ENCODE assay signal across 7 cellular contexts in the genomic region with DNA sequence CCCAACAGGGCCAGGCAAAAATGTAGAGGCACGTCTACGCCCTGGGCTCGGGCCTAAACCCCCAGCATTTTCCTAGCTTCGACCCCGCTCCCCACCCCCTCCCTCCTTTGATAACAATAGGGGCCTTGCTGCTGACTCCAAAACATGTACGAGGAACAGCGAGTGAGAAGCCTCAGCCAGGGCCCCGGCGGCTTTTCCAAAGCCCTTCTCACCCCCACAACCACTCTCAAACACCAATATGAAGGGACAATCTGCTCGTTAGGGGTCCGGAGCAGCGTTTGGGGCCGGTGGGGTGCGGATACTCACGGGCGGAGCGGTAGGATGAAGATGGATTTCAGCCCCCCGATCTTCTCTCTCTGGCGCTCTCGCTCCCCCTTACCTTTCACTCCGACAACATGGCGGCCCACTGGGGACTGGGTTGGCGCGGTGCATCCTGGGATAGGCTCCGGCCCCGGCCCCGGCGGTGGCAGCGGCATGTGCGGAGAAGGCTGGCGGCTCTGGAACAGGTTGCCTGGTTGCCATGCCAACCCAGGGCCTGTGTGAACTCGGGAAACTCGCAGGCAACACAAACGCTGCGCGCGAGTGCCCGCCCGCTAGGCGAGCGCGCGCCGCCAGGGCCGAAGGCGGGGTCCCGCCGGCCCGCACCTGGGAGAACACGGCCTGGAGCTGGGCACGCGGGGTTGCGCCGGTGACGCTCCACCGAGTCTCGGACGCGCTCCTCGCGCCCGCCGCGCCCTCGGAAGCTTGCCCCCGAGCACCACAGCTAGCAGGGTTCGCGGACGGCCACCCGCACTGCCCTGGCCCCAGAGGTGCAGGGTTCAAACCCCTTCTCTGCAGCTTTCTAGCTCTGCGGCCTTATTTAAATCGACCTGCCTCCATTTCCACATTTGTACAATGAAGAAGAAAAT. TPM values are rescaled to one million over a fixed set of nuclear protein-coding genes. Genes with fewer than 3 reads are reported as not detected.
DNase-seq lines count a peak whose midpoint lies in the region; ATAC-seq and TF ChIP-seq lines count a peak whose summit lies in the region.

A gene with protein sequence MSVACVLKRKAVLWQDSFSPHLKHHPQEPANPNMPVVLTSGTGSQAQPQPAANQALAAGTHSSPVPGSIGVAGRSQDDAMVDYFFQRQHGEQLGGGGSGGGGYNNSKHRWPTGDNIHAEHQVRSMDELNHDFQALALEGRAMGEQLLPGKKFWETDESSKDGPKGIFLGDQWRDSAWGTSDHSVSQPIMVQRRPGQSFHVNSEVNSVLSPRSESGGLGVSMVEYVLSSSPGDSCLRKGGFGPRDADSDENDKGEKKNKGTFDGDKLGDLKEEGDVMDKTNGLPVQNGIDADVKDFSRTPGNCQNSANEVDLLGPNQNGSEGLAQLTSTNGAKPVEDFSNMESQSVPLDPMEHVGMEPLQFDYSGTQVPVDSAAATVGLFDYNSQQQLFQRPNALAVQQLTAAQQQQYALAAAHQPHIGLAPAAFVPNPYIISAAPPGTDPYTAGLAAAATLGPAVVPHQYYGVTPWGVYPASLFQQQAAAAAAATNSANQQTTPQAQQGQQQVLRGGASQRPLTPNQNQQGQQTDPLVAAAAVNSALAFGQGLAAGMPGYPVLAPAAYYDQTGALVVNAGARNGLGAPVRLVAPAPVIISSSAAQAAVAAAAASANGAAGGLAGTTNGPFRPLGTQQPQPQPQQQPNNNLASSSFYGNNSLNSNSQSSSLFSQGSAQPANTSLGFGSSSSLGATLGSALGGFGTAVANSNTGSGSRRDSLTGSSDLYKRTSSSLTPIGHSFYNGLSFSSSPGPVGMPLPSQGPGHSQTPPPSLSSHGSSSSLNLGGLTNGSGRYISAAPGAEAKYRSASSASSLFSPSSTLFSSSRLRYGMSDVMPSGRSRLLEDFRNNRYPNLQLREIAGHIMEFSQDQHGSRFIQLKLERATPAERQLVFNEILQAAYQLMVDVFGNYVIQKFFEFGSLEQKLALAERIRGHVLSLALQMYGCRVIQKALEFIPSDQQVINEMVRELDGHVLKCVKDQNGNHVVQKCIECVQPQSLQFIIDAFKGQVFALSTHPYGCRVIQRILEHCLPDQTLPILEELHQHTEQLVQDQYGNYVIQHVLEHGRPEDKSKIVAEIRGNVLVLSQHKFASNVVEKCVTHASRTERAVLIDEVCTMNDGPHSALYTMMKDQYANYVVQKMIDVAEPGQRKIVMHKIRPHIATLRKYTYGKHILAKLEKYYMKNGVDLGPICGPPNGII (minus strand): TSS at position 408 of the 908 bp plus-strand sequence. CDS start 6,151 bp downstream, outside the sequence.

- H3K4me2 ChIP-seq in hepatocyte = peak within 1 kb of the TSS; percentile 84

- peak within 1 kb of the TSS; percentile 100 for H3K27ac ChIP-seq in hepatocyte

- H4K20me1 ChIP-seq in hepatocyte (ENCODE audit: insufficient read depth, poor library complexity, severe bottlenecking) = peaks cover 36% of the 10 kb centered on the region

- peak; percentile 98 for DNase-seq in NCI-H2029 (lab: John Stamatoyannopoulos, UW)
- DNase-seq in T-helper 22 cell (ENCODE audit: low read depth) = peak; percentile 99
- DNase-seq in astrocyte of the cerebellum (ENCODE audit: low read depth) = peak; percentile 94
- peak; percentile 100 for DNase-seq in hepatocyte (ENCODE audit: low spot score)
- DNase-seq in retina = peak; percentile 100

- no peaks in the 10 kb centered on the region for H3K9me3 ChIP-seq in hepatocyte (ENCODE audit: low read depth)

- H3K4me3 ChIP-seq in astrocyte of the cerebellum (ENCODE audit: low read depth, low read length) = peak within 1 kb of the TSS; percentile 74
- H3K4me3 ChIP-seq in hepatocyte = peak within 1 kb of the TSS; percentile 88

- peak within 1 kb of the TSS; percentile 92 for H2AFZ ChIP-seq in hepatocyte

- H3K9me2 ChIP-seq in hepatocyte (replicated peaks; ENCODE audit: insufficient read depth) = no peaks in the 10 kb centered on the region

- peak; percentile 92 for ATAC-seq in GM18505 (IDR thresholded peaks at IDR 0.05; ENCODE audit: unreplicated experiment)
- ATAC-seq in HG02973 (IDR thresholded peaks at IDR 0.05; ENCODE audit: unreplicated experiment) = peak; percentile 93

- in situ Hi-C loops in astrocyte of the cerebellum (cut with HindIII; ENCODE audit: low sequenced_read_pairs) = no loop called here

- no peaks in the 10 kb centered on the region for H3K36me3 ChIP-seq in hepatocyte (replicated peaks; ENCODE audit: insufficient read depth, low read depth)

- peaks cover 46% of the 10 kb centered on the region for H3K79me2 ChIP-seq in hepatocyte

- WGBS in hepatocyte (ENCODE audit: low lambda C conversion rate, missing lambda C conversion rate) = 2% methylated on average over 71 of the region's 72 CpGs

- TF ChIP-seq POLR2A in GM18505 (IDR thresholded peaks at IDR 0.05; ENCODE audit: borderline replicate concordance, extremely low read depth, insufficient read depth, insufficient read length) = peak; percentile 94

- H3K4me1 ChIP-seq in hepatocyte (ENCODE audit: insufficient read depth) = peaks cover 15% of the 10 kb centered on the region

- no peaks in the 10 kb centered on the region for H3K27me3 ChIP-seq in hepatocyte

- no peak for TF ChIP-seq CTCF in astrocyte of the cerebellum (IDR thresholded peaks at IDR 0.05; ENCODE audit: low read depth, low read length, missing control alignments)
- no peak for TF ChIP-seq CTCF in hepatocyte (IDR thresholded peaks at IDR 0.05; ENCODE audit: poor library complexity)

RNA-seq across cellular contexts. Expression of the gene that starts here (rescaled TPM):
- total RNA-seq in hepatocyte = 97.4 and 98.9 TPM in 2 replicates
- polyA plus RNA-seq in hepatocyte = 63.2 and 68.6 TPM in 2 replicates

Comparison
In these comparisons a context has a peak if more than half of its experiments do, and no peak if none do; other contexts are left out.
1. Peak in every context shown above with its lines: DNase-seq, ATAC-seq, H3K4me3 ChIP-seq and H3K27ac ChIP-seq.